In the genomic region with DNA sequence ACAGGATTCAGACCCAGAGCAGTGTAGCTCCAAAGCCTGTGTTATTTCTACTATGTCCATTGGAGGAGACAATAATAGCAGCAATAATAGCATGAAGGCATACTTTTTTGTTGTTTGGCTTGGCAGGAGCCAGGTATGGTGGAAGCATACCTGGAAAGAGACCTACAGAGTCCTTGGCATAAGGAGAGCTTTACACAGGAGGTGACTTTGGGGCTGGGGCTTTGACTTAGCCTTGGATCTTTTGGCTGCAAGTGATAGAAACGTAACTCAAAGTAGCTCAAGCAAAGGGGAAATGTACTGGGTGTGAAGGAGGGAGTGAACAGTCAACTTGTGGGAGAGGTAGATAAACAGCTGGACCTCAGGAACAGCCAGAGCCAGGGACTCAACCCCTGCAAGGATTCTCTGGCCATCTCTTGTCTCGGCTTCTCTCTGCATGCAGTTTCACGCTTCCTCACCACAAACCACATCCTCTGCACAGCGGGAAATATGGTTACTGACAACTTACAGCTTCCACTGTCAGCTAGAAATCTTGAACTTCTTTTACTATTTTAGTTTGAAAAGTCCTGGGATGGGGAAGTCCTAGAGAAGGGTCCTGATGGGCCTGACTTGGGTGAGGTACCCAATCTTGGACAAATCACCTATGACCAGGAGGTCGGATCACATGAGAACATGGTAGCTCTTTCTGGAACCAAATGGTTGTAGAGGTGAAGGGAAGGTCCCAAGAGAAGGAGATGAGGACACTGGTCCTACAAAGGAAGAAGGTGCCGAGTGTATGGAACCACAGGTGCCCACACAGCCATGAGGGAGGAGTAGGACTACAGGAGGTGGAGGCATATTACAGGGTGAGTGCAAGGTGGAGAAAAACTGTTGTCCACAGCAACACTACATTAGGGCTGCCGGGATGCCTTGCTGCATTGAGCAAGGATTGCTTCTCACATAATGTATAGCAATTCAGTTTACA, we compare ENCODE assay signal across 8 cellular contexts.
DNase-seq lines count a peak whose midpoint lies in the region; TF ChIP-seq lines count a peak whose summit lies in the region.

No MANE protein-coding gene starts in this region.

- peak overlapping the region; percentile 24; the same call in 1 of the 2 replicates for H3K4me3 ChIP-seq in GM08714 (ENCODE audit: low read length)
- H3K4me3 ChIP-seq in NB4 (ENCODE audit: low read depth, low read length), result peak overlapping the region; percentile 2
- no peak overlapping the region for H3K4me3 ChIP-seq in HAP-1

- H3K4me1 ChIP-seq in HAP-1, result no peaks in the 10 kb centered on the region

- peak; percentile 67 for DNase-seq in HCEC 1CT
- peak; percentile 97 for DNase-seq in NB4 (ENCODE audit: low read depth)
- peak; percentile 60 for DNase-seq in activated T-cell treated with anti-CD3 and anti-CD28 coated beads for 24 hours (ENCODE audit: low read depth)
- DNase-seq in germinal center (ENCODE audit: low spot score), result peak; percentile 28
- DNase-seq in stimulated activated CD4-positive, alpha-beta T cell treated with anti-CD3 and anti-CD28 coated beads, Interleukin-2, amount 100 ng/mL, for 48 hours, result peak; percentile 48 to 50
- DNase-seq in HAP-1 (ENCODE audit: low spot score in 2 of 2), result no peak
- DNase-seq in NCI-H524 (lab: John Stamatoyannopoulos, UW), result no peak

- no peaks in the 10 kb centered on the region for H3K36me3 ChIP-seq in HAP-1 (replicated peaks)

- H3K9me3 ChIP-seq in HAP-1, result no peaks in the 10 kb centered on the region

- no peak for TF ChIP-seq CTCF in NB4 (IDR thresholded peaks at IDR 0.05; ENCODE audit: low read depth, low read length)

- no peak for TF ChIP-seq POLR2A in NB4 (IDR thresholded peaks at IDR 0.05; ENCODE audit: extremely low read depth, insufficient read length)

- in situ Hi-C loops in HAP-1 (cut with MboI; ENCODE audit: low sequenced_read_pairs), result no loop called here

- peaks cover 15% of the 10 kb centered on the region for H3K27me3 ChIP-seq in HAP-1 (ENCODE audit: low read depth)

Comparison
In these comparisons a context has a peak if more than half of its experiments do, and no peak if none do; other contexts are left out.
1. DNase-seq: peak in HCEC 1CT (single experiment), NB4 (single experiment), activated T-cell treated with anti-CD3 and anti-CD28 coated beads for 24 hours (single experiment), germinal center (single experiment) and stimulated activated CD4-positive, alpha-beta T cell treated with anti-CD3 and anti-CD28 coated beads, Interleukin-2, amount 100 ng/mL, for 48 hours (2 of 2); none in HAP-1 (0 of 2) and NCI-H524 (0 of 2).